Comparison of ENCODE assay signal across 8 cellular contexts in genomic region chr17:7023576-7024401, GRCh38. TPM values are rescaled to one million over a fixed set of nuclear protein-coding genes. Genes with fewer than 3 reads are reported as not detected.
DNase-seq lines count a peak whose midpoint lies in the region; ATAC-seq and TF ChIP-seq lines count a peak whose summit lies in the region.

No MANE protein-coding gene starts in this region.

- no peaks in the 10 kb centered on the region for H3K36me3 Mint-ChIP-seq in endodermal cell (ENCODE audit: low read depth)

- peaks cover 7% of the 10 kb centered on the region for H3K9me3 Mint-ChIP-seq in endodermal cell

- H3K36me3 ChIP-seq in endodermal cell (ENCODE audit: control insufficient read depth, insufficient read depth, low read length), result no peaks in the 10 kb centered on the region

- peak; percentile 94 for DNase-seq in NCI-H345 (lab: John Stamatoyannopoulos, UW)
- peak; percentile 83 for DNase-seq in activated CD8-positive, alpha-beta memory T cell treated with anti-CD3 and anti-CD28 coated beads, Interleukin-2, amount 50 U/mL, for 1 hour (ENCODE audit: extremely low read depth)
- peak; percentile 100 for DNase-seq in endodermal cell
- DNase-seq in lung microvascular endothelial cell (ENCODE audit: low read depth in 2 of 2), result peak; percentile 99 to 100
- peak; percentile 89 to 95 (median 90) for DNase-seq in stimulated activated CD4-positive, alpha-beta T cell treated with anti-CD3 and anti-CD28 coated beads, TNF-alpha, amount 100 ng/mL, for 24 hours (ENCODE audit: low read depth in 3 of 3)
- no peak for DNase-seq in KG1 (lab: John Stamatoyannopoulos, UW)

- no peak for ATAC-seq in GM21717 (IDR thresholded peaks at IDR 0.05; ENCODE audit: unreplicated experiment)

- no peaks in the 10 kb centered on the region for H3K9me3 ChIP-seq in endodermal cell (ENCODE audit: control insufficient read depth, low read length)

- peak overlapping the region; percentile 55 for H3K4me3 Mint-ChIP-seq in endodermal cell

- H3K4me3 ChIP-seq in GM12875 (ENCODE audit: low read depth, low read length) (peak overlapping the region; percentile 21), endodermal cell (ENCODE audit: low read length) (no peak overlapping the region)

- peaks cover 37% of the 10 kb centered on the region for H3K27me3 ChIP-seq in endodermal cell (ENCODE audit: control insufficient read depth, insufficient read depth, low read length, poor library complexity, severe bottlenecking)

- H3K9ac ChIP-seq in endodermal cell (ENCODE audit: extremely low read depth, low read length, poor library complexity, severe bottlenecking), result no peak overlapping the region

- TF ChIP-seq CTCF in GM12875 (IDR thresholded peaks at IDR 0.05; ENCODE audit: borderline replicate concordance, insufficient read depth, low read depth, low read length), result no peak
- TF ChIP-seq CTCF in endodermal cell (conservative IDR thresholded peaks at IDR 0.05), result no peak

- peak overlapping the region; percentile 44 for H3K27ac Mint-ChIP-seq in endodermal cell

- no peak overlapping the region for H3K27ac ChIP-seq in endodermal cell (ENCODE audit: low read depth, low read length)

- peaks cover 16% of the 10 kb centered on the region for H3K4me1 Mint-ChIP-seq in endodermal cell

- H3K27me3 Mint-ChIP-seq in endodermal cell (ENCODE audit: insufficient read depth), result peaks cover 43% of the 10 kb centered on the region

- 48 to 59% methylated on average over 37 to 51 of the region's 51 CpGs for WGBS in endodermal cell (ENCODE audit: insufficient coverage in 1 of 2, insufficient read length in 1 of 2), 2 experiments

- no peaks in the 10 kb centered on the region for H3K4me1 ChIP-seq in endodermal cell (ENCODE audit: control insufficient read depth, insufficient read depth, low read length)

RNA-seq across cellular contexts. Expression of gene BCL6B, which starts 0.9 kb away (rescaled TPM):
- total RNA-seq in endodermal cell (1 to 10 TPM; 2.9 to 7.0 TPM), lung microvascular endothelial cell (54.5 and 59.9 TPM in 2 replicates)
- 2.0 TPM for polyA plus RNA-seq in endodermal cell (2013, experiment 1 of 2)
- 1.1 TPM for polyA plus RNA-seq in endodermal cell (2013, experiment 2 of 2)

RNA-seq across cellular contexts. Expression of gene RNASEK, which starts 11.4 kb away (rescaled TPM):
- 100 to 1,000 TPM; 233 to 277 TPM for total RNA-seq in endodermal cell
- polyA plus RNA-seq in endodermal cell (2013, experiment 1 of 2), result 221 TPM
- 204 TPM for polyA plus RNA-seq in endodermal cell (2013, experiment 2 of 2)
- 34.2 and 60.7 TPM in 2 replicates for total RNA-seq in lung microvascular endothelial cell

RNA-seq across cellular contexts. Expression of gene SLC16A13, which starts 12.0 kb away (rescaled TPM):
- 10 to 100 TPM; 18.8 to 19.9 TPM for total RNA-seq in endodermal cell
- polyA plus RNA-seq in endodermal cell (2013, experiment 1 of 2), result 4.3 TPM
- polyA plus RNA-seq in endodermal cell (2013, experiment 2 of 2), result 4.3 TPM
- total RNA-seq in lung microvascular endothelial cell, result 1.3 and 2.4 TPM in 2 replicates

RNA-seq across cellular contexts. Expression of gene SLC16A11, which starts 20.1 kb away (rescaled TPM):
- total RNA-seq in endodermal cell, result under 1 TPM; 0.24 to 0.44 TPM
- 0.43 TPM for polyA plus RNA-seq in endodermal cell (2013, experiment 1 of 2)
- 0.54 TPM for polyA plus RNA-seq in endodermal cell (2013, experiment 2 of 2)
- total RNA-seq in lung microvascular endothelial cell, result 0.22 and 1.2 TPM in 2 replicates

RNA-seq across cellular contexts. Expression of gene ALOX12, which starts 27.9 kb away (rescaled TPM):
- total RNA-seq in endodermal cell (under 1 TPM; 0.46 to 0.92 TPM), lung microvascular endothelial cell (not detected in 2 replicates)
- 0.18 TPM for polyA plus RNA-seq in endodermal cell (2013, experiment 1 of 2)
- polyA plus RNA-seq in endodermal cell (2013, experiment 2 of 2), result not detected
